2 cellular contexts compared by ENCODE assay signal in the genomic region with DNA sequence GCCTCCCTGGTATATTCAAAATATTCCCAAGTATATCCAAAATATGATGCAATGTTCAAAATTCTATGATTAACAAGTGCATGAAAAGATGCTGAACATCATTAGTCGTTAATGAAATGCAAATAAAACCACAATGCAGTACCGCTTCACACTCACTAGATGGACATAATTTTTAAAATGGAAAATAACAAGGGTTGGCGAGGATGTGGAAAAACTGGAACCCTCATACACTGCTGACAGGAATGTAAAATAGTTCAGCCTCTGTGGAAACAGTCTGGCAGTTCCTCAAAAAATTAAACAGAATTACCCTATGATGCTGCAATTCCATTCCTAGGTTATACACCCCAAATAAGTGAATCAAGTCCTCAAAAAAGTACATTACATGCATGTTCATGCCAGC.
TF ChIP-seq lines count a peak whose summit lies in the region.

No MANE protein-coding gene starts in this region.

TF ChIP-seq in HEK293, 187 proteins besides CTCF, POLR2A, EP300 and RAD21:
- TF ChIP-seq ZNF623 (tag by site-specific recombination; IDR thresholded peaks at IDR 0.05) (no peak), ZBTB20 (tag by site-specific recombination; IDR thresholded peaks at IDR 0.05) (no peak), ZNF394 (tag by site-specific recombination; IDR thresholded peaks at IDR 0.05; ENCODE audit: borderline replicate concordance) (no peak), ZNF155 (tag by site-specific recombination; IDR thresholded peaks at IDR 0.05) (no peak), ZNF660 (tag by site-specific recombination; IDR thresholded peaks at IDR 0.05) (peak; percentile 67; the same call in 1 of the 2 replicates), GFI1B (tag by site-specific recombination; IDR thresholded peaks at IDR 0.05) (no peak), GLI2 (tag by site-specific recombination; IDR thresholded peaks at IDR 0.05; ENCODE audit: borderline replicate concordance, low read depth) (no peak)
- TF ChIP-seq, protein P1, sequence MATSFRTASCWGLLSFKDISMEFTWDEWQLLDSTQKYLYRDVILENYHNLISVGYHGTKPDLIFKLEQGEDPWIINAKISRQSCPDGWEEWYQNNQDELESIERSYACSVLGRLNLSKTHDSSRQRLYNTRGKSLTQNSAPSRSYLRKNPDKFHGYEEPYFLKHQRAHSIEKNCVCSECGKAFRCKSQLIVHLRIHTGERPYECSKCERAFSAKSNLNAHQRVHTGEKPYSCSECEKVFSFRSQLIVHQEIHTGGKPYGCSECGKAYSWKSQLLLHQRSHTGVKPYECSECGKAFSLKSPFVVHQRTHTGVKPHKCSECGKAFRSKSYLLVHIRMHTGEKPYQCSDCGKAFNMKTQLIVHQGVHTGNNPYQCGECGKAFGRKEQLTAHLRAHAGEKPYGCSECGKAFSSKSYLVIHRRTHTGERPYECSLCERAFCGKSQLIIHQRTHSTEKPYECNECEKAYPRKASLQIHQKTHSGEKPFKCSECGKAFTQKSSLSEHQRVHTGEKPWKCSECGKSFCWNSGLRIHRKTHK (tag by site-specific recombination; IDR thresholded peaks at IDR 0.05), result no peak
- TF ChIP-seq, protein P2, sequence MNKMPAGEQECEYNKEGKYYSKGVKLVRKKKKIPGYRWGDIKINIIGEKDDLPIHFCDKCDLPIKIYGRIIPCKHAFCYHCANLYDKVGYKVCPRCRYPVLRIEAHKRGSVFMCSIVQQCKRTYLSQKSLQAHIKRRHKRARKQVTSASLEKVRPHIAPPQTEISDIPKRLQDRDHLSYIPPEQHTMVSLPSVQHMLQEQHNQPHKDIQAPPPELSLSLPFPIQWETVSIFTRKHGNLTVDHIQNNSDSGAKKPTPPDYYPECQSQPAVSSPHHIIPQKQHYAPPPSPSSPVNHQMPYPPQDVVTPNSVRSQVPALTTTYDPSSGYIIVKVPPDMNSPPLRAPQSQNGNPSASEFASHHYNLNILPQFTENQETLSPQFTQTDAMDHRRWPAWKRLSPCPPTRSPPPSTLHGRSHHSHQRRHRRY (tag by site-specific recombination; IDR thresholded peaks at IDR 0.05), result no peak

TF ChIP-seq in K562, 482 proteins besides CTCF, POLR2A, EP300 and RAD21:
- TF ChIP-seq HNRNPUL1 (IDR thresholded peaks at IDR 0.05; ENCODE audit: low read length) (no peak), KLF10 (CRISPR knock-in tag; IDR thresholded peaks at IDR 0.05) (no peak), ARHGAP35 (IDR thresholded peaks at IDR 0.05; ENCODE audit: partially characterized antibody) (no peak), ZBTB8A (IDR thresholded peaks at IDR 0.05; ENCODE audit: partially characterized antibody) (no peak), XRCC3 (IDR thresholded peaks at IDR 0.05) (no peak), NR4A1 (CRISPR knock-in tag; IDR thresholded peaks at IDR 0.05) (no peak), NR4A1 (tag; IDR thresholded peaks at IDR 0.05) (no peak), SMARCA5 (IDR thresholded peaks at IDR 0.05) (no peak)
- TF ChIP-seq, protein P3, sequence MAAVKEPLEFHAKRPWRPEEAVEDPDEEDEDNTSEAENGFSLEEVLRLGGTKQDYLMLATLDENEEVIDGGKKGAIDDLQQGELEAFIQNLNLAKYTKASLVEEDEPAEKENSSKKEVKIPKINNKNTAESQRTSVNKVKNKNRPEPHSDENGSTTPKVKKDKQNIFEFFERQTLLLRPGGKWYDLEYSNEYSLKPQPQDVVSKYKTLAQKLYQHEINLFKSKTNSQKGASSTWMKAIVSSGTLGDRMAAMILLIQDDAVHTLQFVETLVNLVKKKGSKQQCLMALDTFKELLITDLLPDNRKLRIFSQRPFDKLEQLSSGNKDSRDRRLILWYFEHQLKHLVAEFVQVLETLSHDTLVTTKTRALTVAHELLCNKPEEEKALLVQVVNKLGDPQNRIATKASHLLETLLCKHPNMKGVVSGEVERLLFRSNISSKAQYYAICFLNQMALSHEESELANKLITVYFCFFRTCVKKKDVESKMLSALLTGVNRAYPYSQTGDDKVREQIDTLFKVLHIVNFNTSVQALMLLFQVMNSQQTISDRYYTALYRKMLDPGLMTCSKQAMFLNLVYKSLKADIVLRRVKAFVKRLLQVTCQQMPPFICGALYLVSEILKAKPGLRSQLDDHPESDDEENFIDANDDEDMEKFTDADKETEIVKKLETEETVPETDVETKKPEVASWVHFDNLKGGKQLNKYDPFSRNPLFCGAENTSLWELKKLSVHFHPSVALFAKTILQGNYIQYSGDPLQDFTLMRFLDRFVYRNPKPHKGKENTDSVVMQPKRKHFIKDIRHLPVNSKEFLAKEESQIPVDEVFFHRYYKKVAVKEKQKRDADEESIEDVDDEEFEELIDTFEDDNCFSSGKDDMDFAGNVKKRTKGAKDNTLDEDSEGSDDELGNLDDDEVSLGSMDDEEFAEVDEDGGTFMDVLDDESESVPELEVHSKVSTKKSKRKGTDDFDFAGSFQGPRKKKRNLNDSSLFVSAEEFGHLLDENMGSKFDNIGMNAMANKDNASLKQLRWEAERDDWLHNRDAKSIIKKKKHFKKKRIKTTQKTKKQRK (IDR thresholded peaks at IDR 0.05; ENCODE audit: borderline replicate concordance, low read depth, low read length), result no peak
- TF ChIP-seq, protein P4, sequence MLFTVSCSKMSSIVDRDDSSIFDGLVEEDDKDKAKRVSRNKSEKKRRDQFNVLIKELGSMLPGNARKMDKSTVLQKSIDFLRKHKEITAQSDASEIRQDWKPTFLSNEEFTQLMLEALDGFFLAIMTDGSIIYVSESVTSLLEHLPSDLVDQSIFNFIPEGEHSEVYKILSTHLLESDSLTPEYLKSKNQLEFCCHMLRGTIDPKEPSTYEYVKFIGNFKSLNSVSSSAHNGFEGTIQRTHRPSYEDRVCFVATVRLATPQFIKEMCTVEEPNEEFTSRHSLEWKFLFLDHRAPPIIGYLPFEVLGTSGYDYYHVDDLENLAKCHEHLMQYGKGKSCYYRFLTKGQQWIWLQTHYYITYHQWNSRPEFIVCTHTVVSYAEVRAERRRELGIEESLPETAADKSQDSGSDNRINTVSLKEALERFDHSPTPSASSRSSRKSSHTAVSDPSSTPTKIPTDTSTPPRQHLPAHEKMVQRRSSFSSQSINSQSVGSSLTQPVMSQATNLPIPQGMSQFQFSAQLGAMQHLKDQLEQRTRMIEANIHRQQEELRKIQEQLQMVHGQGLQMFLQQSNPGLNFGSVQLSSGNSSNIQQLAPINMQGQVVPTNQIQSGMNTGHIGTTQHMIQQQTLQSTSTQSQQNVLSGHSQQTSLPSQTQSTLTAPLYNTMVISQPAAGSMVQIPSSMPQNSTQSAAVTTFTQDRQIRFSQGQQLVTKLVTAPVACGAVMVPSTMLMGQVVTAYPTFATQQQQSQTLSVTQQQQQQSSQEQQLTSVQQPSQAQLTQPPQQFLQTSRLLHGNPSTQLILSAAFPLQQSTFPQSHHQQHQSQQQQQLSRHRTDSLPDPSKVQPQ (CRISPR knock-in tag; IDR thresholded peaks at IDR 0.05; ENCODE audit: borderline replicate concordance), result no peak
- TF ChIP-seq, protein P5, sequence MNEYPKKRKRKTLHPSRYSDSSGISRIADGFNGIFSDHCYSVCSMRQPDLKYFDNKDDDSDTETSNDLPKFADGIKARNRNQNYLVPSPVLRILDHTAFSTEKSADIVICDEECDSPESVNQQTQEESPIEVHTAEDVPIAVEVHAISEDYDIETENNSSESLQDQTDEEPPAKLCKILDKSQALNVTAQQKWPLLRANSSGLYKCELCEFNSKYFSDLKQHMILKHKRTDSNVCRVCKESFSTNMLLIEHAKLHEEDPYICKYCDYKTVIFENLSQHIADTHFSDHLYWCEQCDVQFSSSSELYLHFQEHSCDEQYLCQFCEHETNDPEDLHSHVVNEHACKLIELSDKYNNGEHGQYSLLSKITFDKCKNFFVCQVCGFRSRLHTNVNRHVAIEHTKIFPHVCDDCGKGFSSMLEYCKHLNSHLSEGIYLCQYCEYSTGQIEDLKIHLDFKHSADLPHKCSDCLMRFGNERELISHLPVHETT (CRISPR knock-in tag; conservative IDR thresholded peaks at IDR 0.05 in 1 of 2, IDR thresholded peaks at IDR 0.05 in 1 of 2), result no peak
TF ChIP-seq in K562: peak in this region for 0.
